Comparison of ENCODE assay signal across 8 cellular contexts in genomic region chr2:239934571-239935171, GRCh38.
DNase-seq lines count a peak whose midpoint lies in the region; ATAC-seq, FAIRE-seq and TF ChIP-seq lines count a peak whose summit lies in the region.

No MANE protein-coding gene starts in this region.

- POLR2A ChIA-PET in HepG2 (lab: Yijun Ruan, JAX): no interaction called here

- no peak overlapping the region for H3K27ac ChIP-seq in HepG2 (ENCODE audit: extremely low read length, insufficient read depth, low read length)

- no peaks in the 10 kb centered on the region for H4K20me1 ChIP-seq in HepG2 (ENCODE audit: insufficient read depth, low read length)

- no peak for TF ChIP-seq POLR2A in HepG2 (IDR thresholded peaks at IDR 0.05; ENCODE audit: insufficient read depth in 1 of 2, low read depth in 2 of 2, low read length in 2 of 2)

- TF ChIP-seq EP300 in HepG2 (IDR thresholded peaks at IDR 0.05; ENCODE audit: low read depth in 2 of 2, low read length in 2 of 2) (no peak), HepG2 (CRISPR knock-in tag; IDR thresholded peaks at IDR 0.05; ENCODE audit: borderline replicate concordance) (no peak)

- H3K36me3 Mint-ChIP-seq in chondrocyte (ENCODE audit: low read depth): no peaks in the 10 kb centered on the region

- FAIRE-seq in G401.6 (lab: Jason Lieb, UNC) (peak; percentile 63), HepG2 (lab: Jason Lieb, UNC) (peak; percentile 88)

- TF ChIP-seq RAD21 in HepG2 (CRISPR knock-in tag; IDR thresholded peaks at IDR 0.05): no peak; the same call in 1 of the 2 replicates

- H3K4me1 Mint-ChIP-seq in chondrocyte (ENCODE audit: low read depth): peaks cover 4% of the 10 kb centered on the region

- no peaks in the 10 kb centered on the region for H3K9me3 Mint-ChIP-seq in chondrocyte (ENCODE audit: low read depth)

- intact Hi-C loops in HepG2 (cut with micrococcal nuclease; ENCODE audit: unreplicated experiment): loop anchor here (1.0 to 10.0 kb wide), 2 partner anchors 57 to 210 kb away; partner anchors contain the start of gene OTOS

- H3K9ac ChIP-seq in HepG2 (ENCODE audit: insufficient read depth, low read depth, low read length): no peak overlapping the region

- no peak overlapping the region for H2AFZ ChIP-seq in HepG2 (ENCODE audit: low read length)

- no peaks in the 10 kb centered on the region for H3K36me3 ChIP-seq in HepG2 (replicated peaks in 1 of 2; ENCODE audit: control insufficient read depth in 1 of 2, insufficient read depth in 2 of 2, low read length in 2 of 2)

- DNase-seq in NCI-H1048 (lab: John Stamatoyannopoulos, UW): peak; percentile 31
- DNase-seq in activated CD4-positive, CD25-positive, alpha-beta regulatory T cell treated with anti-CD3 and anti-CD28 coated beads, Interleukin-2, amount 50 U/mL, for 72 hours: peak; percentile 55
- peak; percentile 55 for DNase-seq in chondrocyte (ENCODE audit: low spot score)
- peak; percentile 74 for DNase-seq in HepG2 (ENCODE audit: low spot score)
- peak; percentile 26 to 53 (median 28) for DNase-seq in stimulated activated CD4-positive, alpha-beta T cell treated with anti-CD3 and anti-CD28 coated beads, TNF-alpha, amount 100 ng/mL, for 24 hours (ENCODE audit: low read depth in 3 of 3)

- H3K4me1 ChIP-seq in HepG2 (ENCODE audit: insufficient read depth, low read length): no peaks in the 10 kb centered on the region

- no peaks in the 10 kb centered on the region for H3K9me3 ChIP-seq in HepG2 (ENCODE audit: low read length)

- no peaks in the 10 kb centered on the region for H3K79me2 ChIP-seq in HepG2 (ENCODE audit: insufficient read depth, low read length)

- no TSS peak for BruUV-seq in HepG2 (replicated peaks; lab: Mats Ljungman, UMichigan)

- H3K27ac Mint-ChIP-seq in chondrocyte (ENCODE audit: unreplicated experiment): no peak overlapping the region

- no peaks in the 10 kb centered on the region for H3K27me3 Mint-ChIP-seq in chondrocyte (ENCODE audit: low read depth)

- H3K27me3 ChIP-seq in HepG2 (ENCODE audit: control insufficient read depth in 1 of 2, insufficient read depth in 2 of 2, low read length in 2 of 2): no peaks in the 10 kb centered on the region; a peak in 1 of 5 replicates

- ATAC-seq in HepG2 (peak; percentile 83), GM21825 (IDR thresholded peaks at IDR 0.05; ENCODE audit: unreplicated experiment) (no peak), GM21529 (IDR thresholded peaks at IDR 0.05; ENCODE audit: unreplicated experiment) (no peak)

- H3K4me3 ChIP-seq in HepG2 (replicated peaks in 1 of 3; ENCODE audit: insufficient read depth in 1 of 3, low read depth in 2 of 3, low read length in 3 of 3): no peak overlapping the region

- in situ Hi-C loops in HepG2 (cut with HindIII; ENCODE audit: extremely low pct_ligation_motif_present, low pct_unique_long_range_greater_than_20kb): loop anchor here (10.0 kb wide), 1 partner anchor 200 kb away; the partner anchor contains the start of gene COPS9

- CTCF ChIA-PET in HepG2 (lab: Yijun Ruan, JAX; ENCODE audit: low intra/inter-chr PET ratio, low total read pairs): interaction anchor here (0.9 to 1.6 kb wide), 2 partner anchors 57 to 210 kb away, joined by 3 to 7 read pairs; no protein-coding TSS in a partner anchor

- no peak overlapping the region for H3K4me2 ChIP-seq in HepG2 (ENCODE audit: low read depth, low read length)

- WGBS in HepG2 (ENCODE audit: low lambda C conversion rate): 46% methylated on average over 19 of the region's 19 CpGs

- no peak overlapping the region for H3K4me3 Mint-ChIP-seq in chondrocyte (ENCODE audit: unreplicated experiment)

- TF ChIP-seq CTCF in chondrocyte (IDR thresholded peaks at IDR 0.05) (peak; percentile 81), HepG2 (CRISPR knock-in tag; IDR thresholded peaks at IDR 0.05) (peak; percentile 88)

TF ChIP-seq in HepG2, 621 proteins besides CTCF, POLR2A, EP300 and RAD21 (continues in another document):
- TF ChIP-seq HNF4G (IDR thresholded peaks at IDR 0.05; ENCODE audit: borderline replicate concordance, low read depth, low read length) (no peak), HNF4G (CRISPR knock-in tag; IDR thresholded peaks at IDR 0.05; ENCODE audit: borderline replicate concordance, low read depth) (no peak), SP2 (CRISPR knock-in tag; IDR thresholded peaks at IDR 0.05) (no peak), ZNF687 (CRISPR knock-in tag; IDR thresholded peaks at IDR 0.05) (peak; percentile 11; the same call in 1 of the 2 replicates), RXRA (CRISPR knock-in tag; IDR thresholded peaks at IDR 0.05) (no peak), CCAR2 (optimal IDR thresholded peaks at IDR 0.05; ENCODE audit: low read depth, low read length) (no peak), RELA (CRISPR knock-in tag; IDR thresholded peaks at IDR 0.05) (no peak), SMAD3 (CRISPR knock-in tag; IDR thresholded peaks at IDR 0.05) (no peak), ZSCAN31 (CRISPR knock-in tag; IDR thresholded peaks at IDR 0.05; ENCODE audit: low read depth) (no peak), ZNF143 (CRISPR knock-in tag; IDR thresholded peaks at IDR 0.05) (no peak), ZKSCAN5 (CRISPR knock-in tag; IDR thresholded peaks at IDR 0.05) (no peak), CAMTA2 (CRISPR knock-in tag; IDR thresholded peaks at IDR 0.05; ENCODE audit: borderline replicate concordance) (no peak), TEAD2 (CRISPR knock-in tag; IDR thresholded peaks at IDR 0.05) (no peak), STAG1 (CRISPR knock-in tag; IDR thresholded peaks at IDR 0.05) (peak; percentile 42), RARG (CRISPR knock-in tag; IDR thresholded peaks at IDR 0.05; ENCODE audit: low read depth) (no peak), TCF12 (IDR thresholded peaks at IDR 0.05) (no peak), TCF12 (CRISPR knock-in tag; IDR thresholded peaks at IDR 0.05) (no peak), RBM22 (optimal IDR thresholded peaks at IDR 0.05; ENCODE audit: low read length) (no peak), ZNF614 (CRISPR knock-in tag; IDR thresholded peaks at IDR 0.05; ENCODE audit: borderline replicate concordance) (no peak), ZNF20 (CRISPR knock-in tag; IDR thresholded peaks at IDR 0.05) (no peak), ZNF572 (CRISPR knock-in tag; IDR thresholded peaks at IDR 0.05) (no peak), ZNF530 (CRISPR knock-in tag; IDR thresholded peaks at IDR 0.05; ENCODE audit: low read depth) (no peak), ZNF460 (CRISPR knock-in tag; IDR thresholded peaks at IDR 0.05; ENCODE audit: borderline replicate concordance) (no peak), GABPB1 (CRISPR knock-in tag; IDR thresholded peaks at IDR 0.05) (no peak), ZNF230 (CRISPR knock-in tag; IDR thresholded peaks at IDR 0.05) (no peak), ZNF101 (CRISPR knock-in tag; IDR thresholded peaks at IDR 0.05; ENCODE audit: borderline replicate concordance, low read depth) (no peak), ATM (IDR thresholded peaks at IDR 0.05; ENCODE audit: borderline replicate concordance) (no peak), ZNF256 (CRISPR knock-in tag; conservative IDR thresholded peaks at IDR 0.05) (no peak)
- TF ChIP-seq, protein P1, sequence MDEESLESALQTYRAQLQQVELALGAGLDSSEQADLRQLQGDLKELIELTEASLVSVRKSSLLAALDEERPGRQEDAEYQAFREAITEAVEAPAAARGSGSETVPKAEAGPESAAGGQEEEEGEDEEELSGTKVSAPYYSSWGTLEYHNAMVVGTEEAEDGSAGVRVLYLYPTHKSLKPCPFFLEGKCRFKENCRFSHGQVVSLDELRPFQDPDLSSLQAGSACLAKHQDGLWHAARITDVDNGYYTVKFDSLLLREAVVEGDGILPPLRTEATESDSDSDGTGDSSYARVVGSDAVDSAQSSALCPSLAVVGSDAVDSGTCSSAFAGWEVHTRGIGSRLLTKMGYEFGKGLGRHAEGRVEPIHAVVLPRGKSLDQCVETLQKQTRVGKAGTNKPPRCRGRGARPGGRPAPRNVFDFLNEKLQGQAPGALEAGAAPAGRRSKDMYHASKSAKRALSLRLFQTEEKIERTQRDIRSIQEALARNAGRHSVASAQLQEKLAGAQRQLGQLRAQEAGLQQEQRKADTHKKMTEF (CRISPR knock-in tag; IDR thresholded peaks at IDR 0.05): no peak
